In genomic region chr16:11325404-11326083, GRCh38 we compare ENCODE assay signal across 16 cellular contexts. TPM values are rescaled to one million over a fixed set of nuclear protein-coding genes. Genes with fewer than 3 reads are reported as not detected.
DNase-seq lines count a peak whose midpoint lies in the region; ATAC-seq, FAIRE-seq and TF ChIP-seq lines count a peak whose summit lies in the region.
"Had no signal": no experiment of that assay in that cellular context is flagged by ENCODE, and none has a peak within 500 bp of the region (broad histone marks: within the 10 kb centered on the region; RNA-seq: fewer than 3 reads in every experiment).

No MANE protein-coding gene starts in this region.

- H3K27me3 Mint-ChIP-seq in activated CD4-positive, alpha-beta memory T cell treated with anti-CD3 and anti-CD28 coated beads for 36 hours: no peaks in the 10 kb centered on the region
- H3K27me3 Mint-ChIP-seq in memory B cell: no peaks in the 10 kb centered on the region
- H3K27me3 Mint-ChIP-seq in CD8-positive, alpha-beta T cell (ENCODE audit: low read depth): no peaks in the 10 kb centered on the region
- H3K27me3 Mint-ChIP-seq: CD4-positive, alpha-beta memory T cell had no signal

- H3K4me3 ChIP-seq in CD8-positive, alpha-beta T cell (ENCODE audit: low read depth, low read length): no peak overlapping the region
- H3K4me3 ChIP-seq: thyroid gland had no signal

- H3K27me3 ChIP-seq in CD8-positive, alpha-beta T cell (ENCODE audit: insufficient read depth, low read length): no peaks in the 10 kb centered on the region
- H3K27me3 ChIP-seq: thyroid gland had no signal

- POLR2A ChIA-PET in activated CD4-positive, alpha-beta memory T cell treated with anti-CD3 and anti-CD28 coated beads for 36 hours (lab: Charles Lee): interaction anchor here (1.8 kb wide), 1 partner anchor 14 kb away, joined by 7 read pairs; no protein-coding TSS in a partner anchor
- POLR2A ChIA-PET in CD8-positive, alpha-beta T cell (lab: Charles Lee): no interaction called here

- intact Hi-C loops in activated CD4-positive, alpha-beta memory T cell treated with anti-CD3 and anti-CD28 coated beads for 36 hours (cut with micrococcal nuclease): no loop called here
- intact Hi-C loops in CD8-positive, alpha-beta T cell (cut with DNase I, micrococcal nuclease): loop anchor here in 1 of 2 experiments (5.0 kb wide), 1 partner anchor 37 kb away; no protein-coding TSS in a partner anchor

- peaks cover 49% of the 10 kb centered on the region for H3K4me1 Mint-ChIP-seq in activated CD4-positive, alpha-beta memory T cell treated with anti-CD3 and anti-CD28 coated beads for 36 hours (ENCODE audit: low read depth)
- peaks cover 44% of the 10 kb centered on the region for H3K4me1 Mint-ChIP-seq in memory B cell
- H3K4me1 Mint-ChIP-seq in CD8-positive, alpha-beta T cell (ENCODE audit: low read depth): peaks cover 26% of the 10 kb centered on the region

- CTCF ChIA-PET in activated CD4-positive, alpha-beta memory T cell treated with anti-CD3 and anti-CD28 coated beads for 36 hours (lab: Charles Lee): interaction anchor here (0.7 kb wide), 1 partner anchor 28 kb away, joined by 3 read pairs; no protein-coding TSS in a partner anchor
- CTCF ChIA-PET in CD8-positive, alpha-beta T cell (lab: Charles Lee): interaction anchor here (0.5 to 1.2 kb wide), 3 partner anchors 34 to 307 kb away, joined by 4 read pairs; no protein-coding TSS in a partner anchor

- peak; percentile 76 for DNase-seq in CD1c-positive myeloid dendritic cell (ENCODE audit: extremely low spot score)
- DNase-seq in activated CD4-positive, alpha-beta memory T cell treated with anti-CD3 and anti-CD28 coated beads for 36 hours: peak; percentile 60
- DNase-seq in memory B cell (ENCODE audit: low spot score in 2 of 2): no peak
- no peak for DNase-seq in H54 (ENCODE audit: insufficient read length, low spot score)
- DNase-seq in CD8-positive, alpha-beta T cell: no peak
- DNase-seq: activated gamma-delta T cell; CD4-positive, alpha-beta memory T cell; NCI-H1105 treated with DMSO at 0.1 percent for 48 hours; NCI-H510A; T1000 had no signal

- peak; percentile 28 for ATAC-seq in GM21717 (IDR thresholded peaks at IDR 0.05; ENCODE audit: unreplicated experiment)
- peak; percentile 4 for ATAC-seq in memory B cell (ENCODE audit: low read depth)
- ATAC-seq in HG02588 (IDR thresholded peaks at IDR 0.05; ENCODE audit: unreplicated experiment): no peak
- no peak for ATAC-seq in CD8-positive, alpha-beta T cell
- ATAC-seq in HG02885 (IDR thresholded peaks at IDR 0.05; ENCODE audit: poor library complexity, unreplicated experiment): no peak

- no peak overlapping the region for H3K4me3 Mint-ChIP-seq in activated CD4-positive, alpha-beta memory T cell treated with anti-CD3 and anti-CD28 coated beads for 36 hours
- peak overlapping the region; percentile 31 for H3K4me3 Mint-ChIP-seq in memory B cell
- H3K4me3 Mint-ChIP-seq in CD8-positive, alpha-beta T cell: no peak overlapping the region
- H3K4me3 Mint-ChIP-seq: CD4-positive, alpha-beta memory T cell; mesothelial cell of epicardium had no signal

- H3K9me3 ChIP-seq in CD8-positive, alpha-beta T cell (ENCODE audit: low read length): no peaks in the 10 kb centered on the region
- H3K9me3 ChIP-seq: thyroid gland had no signal

- no peak overlapping the region for H3K27ac ChIP-seq in CD8-positive, alpha-beta T cell (ENCODE audit: low read depth, low read length)
- H3K27ac ChIP-seq: thyroid gland had no signal

- H3K27ac Mint-ChIP-seq in activated CD4-positive, alpha-beta memory T cell treated with anti-CD3 and anti-CD28 coated beads for 36 hours: peak overlapping the region; percentile 64
- H3K27ac Mint-ChIP-seq in memory B cell: no peak overlapping the region
- no peak overlapping the region for H3K27ac Mint-ChIP-seq in CD8-positive, alpha-beta T cell

- TF ChIP-seq CTCF in CD8-positive, alpha-beta T cell (IDR thresholded peaks at IDR 0.05): no peak

- H3K9me3 Mint-ChIP-seq in activated CD4-positive, alpha-beta memory T cell treated with anti-CD3 and anti-CD28 coated beads for 36 hours: no peaks in the 10 kb centered on the region
- H3K9me3 Mint-ChIP-seq in memory B cell: no peaks in the 10 kb centered on the region
- H3K9me3 Mint-ChIP-seq in CD8-positive, alpha-beta T cell: no peaks in the 10 kb centered on the region
- H3K9me3 Mint-ChIP-seq: mesothelial cell of epicardium had no signal

- H3K36me3 Mint-ChIP-seq in activated CD4-positive, alpha-beta memory T cell treated with anti-CD3 and anti-CD28 coated beads for 36 hours: no peaks in the 10 kb centered on the region
- no peaks in the 10 kb centered on the region for H3K36me3 Mint-ChIP-seq in memory B cell
- H3K36me3 Mint-ChIP-seq in CD8-positive, alpha-beta T cell: no peaks in the 10 kb centered on the region
- H3K36me3 Mint-ChIP-seq: CD4-positive, alpha-beta memory T cell had no signal

- peaks cover 17% of the 10 kb centered on the region for H3K4me1 ChIP-seq in CD8-positive, alpha-beta T cell (ENCODE audit: insufficient read depth, low read length)

- no peak for FAIRE-seq in H54 (lab: Jason Lieb, UNC)

- TF ChIP-seq POLR2A in H54 (IDR thresholded peaks at IDR 0.05; ENCODE audit: low read depth, low read length): no peak

- H3K36me3 ChIP-seq in CD8-positive, alpha-beta T cell (ENCODE audit: insufficient read depth, low read length): no peaks in the 10 kb centered on the region
- H3K36me3 ChIP-seq: thyroid gland had no signal

RNA-seq across cellular contexts. Expression of gene RMI2, which starts 19.7 kb away (rescaled TPM):
- total RNA-seq in activated CD4-positive, alpha-beta memory T cell treated with anti-CD3 and anti-CD28 coated beads for 36 hours: 10 to 100 TPM; 68.9 to 69.9 TPM
- total RNA-seq in CD8-positive, alpha-beta T cell: under 1 TPM; 0.69 to 0.73 TPM

RNA-seq across cellular contexts. Expression of gene PRM1, which starts 44.4 kb away (rescaled TPM):
- not detected for total RNA-seq in activated CD4-positive, alpha-beta memory T cell treated with anti-CD3 and anti-CD28 coated beads for 36 hours
- not detected for total RNA-seq in CD8-positive, alpha-beta T cell
- total RNA-seq: CD4-positive, alpha-beta memory T cell; mesothelial cell of epicardium; pulmonary artery endothelial cell had no signal

RNA-seq across cellular contexts. Expression of gene PRM2, which starts 49.3 kb away (rescaled TPM):
- total RNA-seq in activated CD4-positive, alpha-beta memory T cell treated with anti-CD3 and anti-CD28 coated beads for 36 hours: not detected
- total RNA-seq in CD8-positive, alpha-beta T cell: not detected
- total RNA-seq: CD4-positive, alpha-beta memory T cell; mesothelial cell of epicardium; pulmonary artery endothelial cell had no signal

RNA-seq across cellular contexts. Expression of gene PRM3, which starts 52.1 kb away (rescaled TPM):
- total RNA-seq in activated CD4-positive, alpha-beta memory T cell treated with anti-CD3 and anti-CD28 coated beads for 36 hours: not detected
- total RNA-seq in CD8-positive, alpha-beta T cell: not detected
- total RNA-seq: CD4-positive, alpha-beta memory T cell; mesothelial cell of epicardium; pulmonary artery endothelial cell; thyroid gland had no signal

RNA-seq across cellular contexts. Expression of gene TNP2, which starts 56.4 kb away (rescaled TPM):
- not detected for total RNA-seq in activated CD4-positive, alpha-beta memory T cell treated with anti-CD3 and anti-CD28 coated beads for 36 hours
- total RNA-seq in CD8-positive, alpha-beta T cell: not detected
- total RNA-seq: CD4-positive, alpha-beta memory T cell; mesothelial cell of epicardium; pulmonary artery endothelial cell; thyroid gland had no signal

Comparison
In these comparisons a context has a peak if more than half of its experiments do, and no peak if none do; other contexts are left out.
1. DNase-seq: peak in CD1c-positive myeloid dendritic cell (single experiment) and activated CD4-positive, alpha-beta memory T cell treated with anti-CD3 and anti-CD28 coated beads for 36 hours (single experiment); none in memory B cell (0 of 2), H54 (single experiment) and CD8-positive, alpha-beta T cell (0 of 7).
2. ATAC-seq: peak in GM21717 (single experiment) and memory B cell (single experiment); none in HG02588 (single experiment), CD8-positive, alpha-beta T cell (single experiment) and HG02885 (single experiment).
3. RNA of gene RMI2, which starts 19.7 kb away (total RNA-seq): 68.9 to 69.9 TPM in activated CD4-positive, alpha-beta memory T cell treated with anti-CD3 and anti-CD28 coated beads for 36 hours; 0.69 to 0.73 TPM in CD8-positive, alpha-beta T cell; every median in the first group is over 10 times any median in the second.